12 cellular contexts compared by ENCODE assay signal in genomic region chr9:113375057-113376023, GRCh38. TPM values are rescaled to one million over a fixed set of nuclear protein-coding genes. Genes with fewer than 3 reads are reported as not detected.
DNase-seq lines count a peak whose midpoint lies in the region; ATAC-seq and TF ChIP-seq lines count a peak whose summit lies in the region.
"Had no signal": no experiment of that assay in that cellular context is flagged by ENCODE, and none has a peak within 500 bp of the region (broad histone marks: within the 10 kb centered on the region; RNA-seq: fewer than 3 reads in every experiment).

No MANE protein-coding gene starts in this region.

- peak overlapping the region; percentile 87 for H3K27ac Mint-ChIP-seq in activated T-helper 17 cell treated with anti-CD3 and anti-CD28 coated beads, Interleukin-2, amount 50 U/mL, for 72 hours

- H3K9me3 Mint-ChIP-seq in activated T-helper 17 cell treated with anti-CD3 and anti-CD28 coated beads, Interleukin-2, amount 50 U/mL, for 72 hours, result no peaks in the 10 kb centered on the region

- peaks cover 29% of the 10 kb centered on the region for H3K36me3 Mint-ChIP-seq in activated T-helper 17 cell treated with anti-CD3 and anti-CD28 coated beads, Interleukin-2, amount 50 U/mL, for 72 hours (ENCODE audit: low read depth)

- H3K4me1 Mint-ChIP-seq in activated T-helper 17 cell treated with anti-CD3 and anti-CD28 coated beads, Interleukin-2, amount 50 U/mL, for 72 hours, result peaks cover 14% of the 10 kb centered on the region

- H3K9ac ChIP-seq in subcutaneous abdominal adipose tissue (ENCODE audit: low read length in 5 of 5), result peak overlapping the region in 4 of 5 donors; percentile 0 to 62 (median 34)

- peak overlapping the region; percentile 21 for H3K4me3 ChIP-seq in kidney epithelial cell (ENCODE audit: low read depth, low read length)
- peak overlapping the region in 4 of 5 donors; percentile 17 to 86 (median 62) for H3K4me3 ChIP-seq in subcutaneous abdominal adipose tissue (ENCODE audit: low read depth in 1 of 5, low read length in 5 of 5)

- peak overlapping the region; percentile 55 for H3K27ac ChIP-seq in subcutaneous abdominal adipose tissue (ENCODE audit: low read depth, low read length)

- H3K4me3 Mint-ChIP-seq in activated T-helper 17 cell treated with anti-CD3 and anti-CD28 coated beads, Interleukin-2, amount 50 U/mL, for 72 hours, result peak overlapping the region; percentile 79

- peak; percentile 30 for ATAC-seq in activated T-helper 17 cell treated with anti-CD3 and anti-CD28 coated beads, Interleukin-2, amount 50 U/mL, for 72 hours (replicated peaks)

- no peaks in the 10 kb centered on the region for H3K9me3 ChIP-seq in subcutaneous abdominal adipose tissue (ENCODE audit: control insufficient read depth in 5 of 5, low read length in 5 of 5)
- H3K9me3 ChIP-seq: BE2C had no signal

- DNase-seq in activated T-cell treated with anti-CD3 and anti-CD28 coated beads for 48 hours (ENCODE audit: low read depth) (peak; percentile 8), kidney epithelial cell (ENCODE audit: low read depth) (no peak), Ammon's horn (ENCODE audit: low spot score) (no peak), putamen (ENCODE audit: low spot score) (no peak), midbrain (lab: John Stamatoyannopoulos, UW) (no peak)
- DNase-seq in activated T-cell treated with anti-CD3 and anti-CD28 coated beads, Interleukin-2, amount 50 U/mL, for 1 hour, result no peak
- DNase-seq: BE2C, islet precursor cell, NCI-H2081 treated with DMSO at 0.1 percent for 48 hours had no signal

- H3K27me3 Mint-ChIP-seq in activated T-helper 17 cell treated with anti-CD3 and anti-CD28 coated beads, Interleukin-2, amount 50 U/mL, for 72 hours, result no peaks in the 10 kb centered on the region

- no peak for TF ChIP-seq CTCF in kidney epithelial cell (IDR thresholded peaks at IDR 0.05; ENCODE audit: insufficient read depth, low read length, poor library complexity, severe bottlenecking)

- H3K27me3 ChIP-seq in kidney epithelial cell (ENCODE audit: control insufficient read depth, insufficient read depth, low read length) (no peaks in the 10 kb centered on the region), subcutaneous abdominal adipose tissue (ENCODE audit: control insufficient read depth in 5 of 5, insufficient read depth in 4 of 5, low read length in 5 of 5) (no peaks in the 10 kb centered on the region)
- H3K27me3 ChIP-seq: BE2C had no signal

- H3K4me1 ChIP-seq in subcutaneous abdominal adipose tissue (ENCODE audit: control insufficient read depth in 5 of 5, insufficient read depth in 5 of 5, low read length in 5 of 5), result peaks cover 0 to 21% (median 11%) of the 10 kb centered on the region in 5 donors
- H3K4me1 ChIP-seq: BE2C had no signal

- H3K36me3 ChIP-seq in kidney epithelial cell (ENCODE audit: control insufficient read depth, insufficient read depth, low read length) (no peaks in the 10 kb centered on the region), subcutaneous abdominal adipose tissue (ENCODE audit: control insufficient read depth in 5 of 5, insufficient read depth in 5 of 5, low read length in 5 of 5) (peaks cover 0 to 22% (median 16%) of the 10 kb centered on the region in 5 donors)
- H3K36me3 ChIP-seq: BE2C had no signal

RNA-seq across cellular contexts. Expression of gene HDHD3, which starts 1.4 kb away (rescaled TPM):
- total RNA-seq in activated T-helper 17 cell treated with anti-CD3 and anti-CD28 coated beads, Interleukin-2, amount 50 U/mL, for 72 hours, result 10 to 100 TPM; 15.2 to 19.4 TPM
- 22.3 and 27.4 TPM in 2 replicates for total RNA-seq in kidney epithelial cell

RNA-seq across cellular contexts. Expression of gene ALAD, which starts 25.7 kb away (rescaled TPM):
- 10 to 100 TPM; 24.8 to 30.5 TPM for total RNA-seq in activated T-helper 17 cell treated with anti-CD3 and anti-CD28 coated beads, Interleukin-2, amount 50 U/mL, for 72 hours
- 6.2 and 6.7 TPM in 2 replicates for total RNA-seq in kidney epithelial cell

RNA-seq across cellular contexts. Expression of gene BSPRY, which starts 26.0 kb away (rescaled TPM):
- 10 to 100 TPM in 1 of 2 donors, 1 to 10 TPM in 1; 3.2 to 25.9 TPM for total RNA-seq in activated T-helper 17 cell treated with anti-CD3 and anti-CD28 coated beads, Interleukin-2, amount 50 U/mL, for 72 hours
- total RNA-seq in kidney epithelial cell, result 9.1 and 9.6 TPM in 2 replicates
- total RNA-seq: H4 had no signal

RNA-seq across cellular contexts. Expression of gene POLE3, which starts 35.1 kb away (rescaled TPM):
- total RNA-seq in activated T-helper 17 cell treated with anti-CD3 and anti-CD28 coated beads, Interleukin-2, amount 50 U/mL, for 72 hours, result 10 to 100 TPM; 35.5 to 85.2 TPM
- 58.0 and 64.1 TPM in 2 replicates for total RNA-seq in kidney epithelial cell

RNA-seq across cellular contexts. Expression of gene C9orf43, which starts 35.2 kb away (rescaled TPM):
- under 1 TPM; 0.69 to 0.76 TPM for total RNA-seq in activated T-helper 17 cell treated with anti-CD3 and anti-CD28 coated beads, Interleukin-2, amount 50 U/mL, for 72 hours
- total RNA-seq in kidney epithelial cell, result 0.88 and 1.4 TPM in 2 replicates
